ENCODE assay signal across 8 cellular contexts in genomic region chr10:21495686-21496284, GRCh38. TPM values are rescaled to one million over a fixed set of nuclear protein-coding genes. Genes with fewer than 3 reads are reported as not detected.
A peak's percentile ranks its signal among the peaks of the same experiment; 100 is the strongest.
DNase-seq lines count a peak whose midpoint lies in the region; ATAC-seq and TF ChIP-seq lines count a peak whose summit lies in the region.

No MANE protein-coding gene starts in this region.

- peak overlapping the region; percentile 69 for H3K27ac ChIP-seq in temporal lobe (ENCODE audit: low read depth, low read length)

- CTCF ChIA-PET in activated naive CD4-positive, alpha-beta T cell treated with anti-CD3 and anti-CD28 coated beads for 36 hours (lab: Charles Lee) = interaction anchor here (0.6 to 5.1 kb wide), 20 partner anchors 15 to 1549 kb away, joined by 3 to 41 read pairs (median 4); partner anchors contain the start of gene SKIDA1

- intact Hi-C loops in activated naive CD4-positive, alpha-beta T cell treated with anti-CD3 and anti-CD28 coated beads for 36 hours (cut with micrococcal nuclease) = loop anchor here (1.0 to 10.0 kb wide), 14 partner anchors 21 to 1493 kb away; partner anchors contain the start of gene MLLT10

- peaks cover 53% of the 10 kb centered on the region for H3K27me3 Mint-ChIP-seq in activated naive CD4-positive, alpha-beta T cell treated with anti-CD3 and anti-CD28 coated beads for 36 hours (ENCODE audit: low read depth)

- ATAC-seq in GM21526 (IDR thresholded peaks at IDR 0.05; ENCODE audit: low FRiP score, unreplicated experiment) = peak; percentile 68

- no peak overlapping the region for H3K27ac Mint-ChIP-seq in activated naive CD4-positive, alpha-beta T cell treated with anti-CD3 and anti-CD28 coated beads for 36 hours

- no peaks in the 10 kb centered on the region for H3K36me3 Mint-ChIP-seq in activated naive CD4-positive, alpha-beta T cell treated with anti-CD3 and anti-CD28 coated beads for 36 hours (ENCODE audit: low read depth)

- DNase-seq in EL (peak; percentile 83), HuH-7.5 (ENCODE audit: low spot score) (peak; percentile 96), germinal center (ENCODE audit: low spot score) (peak; percentile 92), occipital lobe (lab: John Stamatoyannopoulos, UW) (peak; percentile 78)
- peak; percentile 85 for DNase-seq in activated naive CD4-positive, alpha-beta T cell treated with anti-CD3 and anti-CD28 coated beads for 36 hours

- peak overlapping the region; percentile 77 for H3K4me3 Mint-ChIP-seq in activated naive CD4-positive, alpha-beta T cell treated with anti-CD3 and anti-CD28 coated beads for 36 hours

- peaks cover 14% of the 10 kb centered on the region for H3K4me1 Mint-ChIP-seq in activated naive CD4-positive, alpha-beta T cell treated with anti-CD3 and anti-CD28 coated beads for 36 hours (ENCODE audit: low read depth)

- no peaks in the 10 kb centered on the region for H3K9me3 Mint-ChIP-seq in activated naive CD4-positive, alpha-beta T cell treated with anti-CD3 and anti-CD28 coated beads for 36 hours

- peak; percentile 67 for TF ChIP-seq POLR2A in Raji (IDR thresholded peaks at IDR 0.05; ENCODE audit: insufficient read depth, low read depth, low read length)

RNA-seq across cellular contexts. Expression of gene SKIDA1, which starts 29.7 kb away (rescaled TPM):
- total RNA-seq in activated naive CD4-positive, alpha-beta T cell treated with anti-CD3 and anti-CD28 coated beads for 36 hours = under 1 TPM in 1 of 2 experiments, not detected in 1; 0.10 TPM
- total RNA-seq in occipital lobe = 9.4 TPM
- total RNA-seq in temporal lobe = 6.9 TPM

RNA-seq across cellular contexts. Expression of gene MLLT10, which starts 38.2 kb away (rescaled TPM):
- total RNA-seq in activated naive CD4-positive, alpha-beta T cell treated with anti-CD3 and anti-CD28 coated beads for 36 hours = 10 to 100 TPM; 23.0 to 23.7 TPM
- total RNA-seq in occipital lobe (54.7 TPM), temporal lobe (65.4 TPM)

Comparison
In these comparisons a context has a peak if more than half of its experiments do, and no peak if none do; other contexts are left out.
1. Peak in every context shown above with its lines: DNase-seq, ATAC-seq and H3K27ac ChIP-seq.